Comparison of ENCODE assay signal across 8 cellular contexts in genomic region chr6:151240036-151240685, GRCh38. TPM values are rescaled to one million over a fixed set of nuclear protein-coding genes. Genes with fewer than 3 reads are reported as not detected.
A peak's percentile ranks its signal among the peaks of the same experiment; 100 is the strongest.
DNase-seq lines count a peak whose midpoint lies in the region; ATAC-seq and TF ChIP-seq lines count a peak whose summit lies in the region.

No MANE protein-coding gene starts in this region.

- DNase-seq in BJ (ENCODE audit: low read depth): no peak
- DNase-seq in kidney tubule cell (ENCODE audit: low spot score): peak; percentile 80
- DNase-seq in stimulated activated CD4-positive, alpha-beta T cell treated with anti-CD3 and anti-CD28 coated beads, Interleukin-12 subunit alpha, Interleukin-12 subunit beta, amount 100 ng/mL, for 4 hours: peak; percentile 12
- DNase-seq in activated CD4-positive, CD25-positive, alpha-beta regulatory T cell (lab: John Stamatoyannopoulos, UW): no peak

- CTCF ChIA-PET in BJ (lab: Yijun Ruan, JAX): interaction anchor here (0.9 to 3.5 kb wide), 3 partner anchors 14 to 84 kb away, joined by 3 to 18 read pairs (median 3); no protein-coding TSS in a partner anchor

- peak overlapping the region; percentile 87 for H3K27ac ChIP-seq in cingulate gyrus (ENCODE audit: low read depth, low read length)

- H3K36me3 ChIP-seq in BJ (ENCODE audit: control insufficient read depth, insufficient read depth, low read length): no peaks in the 10 kb centered on the region

- TF ChIP-seq CTCF in BJ (IDR thresholded peaks at IDR 0.05; ENCODE audit: insufficient read depth, low read depth, low read length): no peak

- no peaks in the 10 kb centered on the region; the same call in 1 of the 2 replicates for H3K27me3 ChIP-seq in BJ (ENCODE audit: control insufficient read depth, insufficient read depth, low read length)

- ATAC-seq in HG02884 (IDR thresholded peaks at IDR 0.05; ENCODE audit: unreplicated experiment) (peak; percentile 70), SK-N-SH treated with all-trans-retinoic acid at 6 μM for 48 hours (peak; percentile 82), GM21825 (IDR thresholded peaks at IDR 0.05; ENCODE audit: unreplicated experiment) (no peak)

- peak overlapping the region; percentile 88 for H3K4me3 ChIP-seq in BJ (ENCODE audit: low read depth, low read length)

- POLR2A ChIA-PET in BJ (lab: Charles Lee): interaction anchor here (0.6 to 0.9 kb wide), 3 partner anchors 77 to 139 kb away, joined by 3 to 10 read pairs (median 5); no protein-coding TSS in a partner anchor

TF ChIP-seq in SK-N-SH treated with all-trans-retinoic acid at 6 μM for 48 hours, 23 proteins besides CTCF, POLR2A, EP300 and RAD21:
- no peak for TF ChIP-seq ZFP3 (CRISPR knock-in tag; IDR thresholded peaks at IDR 0.05)
- no peak for TF ChIP-seq TOX (CRISPR knock-in tag; IDR thresholded peaks at IDR 0.05; ENCODE audit: borderline replicate concordance)
- TF ChIP-seq ZC3H10 (CRISPR knock-in tag; IDR thresholded peaks at IDR 0.05): no peak
- TF ChIP-seq POU6F1 (CRISPR knock-in tag; IDR thresholded peaks at IDR 0.05; ENCODE audit: borderline replicate concordance, low read depth): no peak
- no peak for TF ChIP-seq OSR1 (CRISPR knock-in tag; IDR thresholded peaks at IDR 0.05)
- no peak for TF ChIP-seq ESRRG (CRISPR knock-in tag; IDR thresholded peaks at IDR 0.05)
- TF ChIP-seq, protein P1, sequence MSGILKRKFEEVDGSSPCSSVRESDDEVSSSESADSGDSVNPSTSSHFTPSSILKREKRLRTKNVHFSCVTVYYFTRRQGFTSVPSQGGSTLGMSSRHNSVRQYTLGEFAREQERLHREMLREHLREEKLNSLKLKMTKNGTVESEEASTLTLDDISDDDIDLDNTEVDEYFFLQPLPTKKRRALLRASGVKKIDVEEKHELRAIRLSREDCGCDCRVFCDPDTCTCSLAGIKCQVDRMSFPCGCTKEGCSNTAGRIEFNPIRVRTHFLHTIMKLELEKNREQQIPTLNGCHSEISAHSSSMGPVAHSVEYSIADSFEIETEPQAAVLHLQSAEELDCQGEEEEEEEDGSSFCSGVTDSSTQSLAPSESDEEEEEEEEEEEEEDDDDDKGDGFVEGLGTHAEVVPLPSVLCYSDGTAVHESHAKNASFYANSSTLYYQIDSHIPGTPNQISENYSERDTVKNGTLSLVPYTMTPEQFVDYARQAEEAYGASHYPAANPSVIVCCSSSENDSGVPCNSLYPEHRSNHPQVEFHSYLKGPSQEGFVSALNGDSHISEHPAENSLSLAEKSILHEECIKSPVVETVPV (CRISPR knock-in tag; IDR thresholded peaks at IDR 0.05): no peak
- no peak for TF ChIP-seq ZNF565 (CRISPR knock-in tag; conservative IDR thresholded peaks at IDR 0.05; ENCODE audit: low read depth)
- TF ChIP-seq SNAI2 (CRISPR knock-in tag; IDR thresholded peaks at IDR 0.05): no peak
- no peak for TF ChIP-seq CREB5 (CRISPR knock-in tag; IDR thresholded peaks at IDR 0.05; ENCODE audit: low read depth)
- TF ChIP-seq ZNF70 (CRISPR knock-in tag; IDR thresholded peaks at IDR 0.05): no peak
- no peak for TF ChIP-seq ZNF8 (CRISPR knock-in tag; IDR thresholded peaks at IDR 0.05)
- TF ChIP-seq, protein P2, sequence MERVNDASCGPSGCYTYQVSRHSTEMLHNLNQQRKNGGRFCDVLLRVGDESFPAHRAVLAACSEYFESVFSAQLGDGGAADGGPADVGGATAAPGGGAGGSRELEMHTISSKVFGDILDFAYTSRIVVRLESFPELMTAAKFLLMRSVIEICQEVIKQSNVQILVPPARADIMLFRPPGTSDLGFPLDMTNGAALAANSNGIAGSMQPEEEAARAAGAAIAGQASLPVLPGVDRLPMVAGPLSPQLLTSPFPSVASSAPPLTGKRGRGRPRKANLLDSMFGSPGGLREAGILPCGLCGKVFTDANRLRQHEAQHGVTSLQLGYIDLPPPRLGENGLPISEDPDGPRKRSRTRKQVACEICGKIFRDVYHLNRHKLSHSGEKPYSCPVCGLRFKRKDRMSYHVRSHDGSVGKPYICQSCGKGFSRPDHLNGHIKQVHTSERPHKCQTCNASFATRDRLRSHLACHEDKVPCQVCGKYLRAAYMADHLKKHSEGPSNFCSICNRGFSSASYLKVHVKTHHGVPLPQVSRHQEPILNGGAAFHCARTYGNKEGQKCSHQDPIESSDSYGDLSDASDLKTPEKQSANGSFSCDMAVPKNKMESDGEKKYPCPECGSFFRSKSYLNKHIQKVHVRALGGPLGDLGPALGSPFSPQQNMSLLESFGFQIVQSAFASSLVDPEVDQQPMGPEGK (CRISPR knock-in tag; IDR thresholded peaks at IDR 0.05; ENCODE audit: borderline replicate concordance): no peak
- TF ChIP-seq ARNTL (CRISPR knock-in tag; IDR thresholded peaks at IDR 0.05; ENCODE audit: borderline replicate concordance, low read depth): no peak
- TF ChIP-seq PPARA (CRISPR knock-in tag; IDR thresholded peaks at IDR 0.05; ENCODE audit: borderline replicate concordance): no peak
- TF ChIP-seq RARB (CRISPR knock-in tag; IDR thresholded peaks at IDR 0.05): no peak
- TF ChIP-seq GLIS3 (CRISPR knock-in tag; IDR thresholded peaks at IDR 0.05): no peak
- TF ChIP-seq, protein P3, sequence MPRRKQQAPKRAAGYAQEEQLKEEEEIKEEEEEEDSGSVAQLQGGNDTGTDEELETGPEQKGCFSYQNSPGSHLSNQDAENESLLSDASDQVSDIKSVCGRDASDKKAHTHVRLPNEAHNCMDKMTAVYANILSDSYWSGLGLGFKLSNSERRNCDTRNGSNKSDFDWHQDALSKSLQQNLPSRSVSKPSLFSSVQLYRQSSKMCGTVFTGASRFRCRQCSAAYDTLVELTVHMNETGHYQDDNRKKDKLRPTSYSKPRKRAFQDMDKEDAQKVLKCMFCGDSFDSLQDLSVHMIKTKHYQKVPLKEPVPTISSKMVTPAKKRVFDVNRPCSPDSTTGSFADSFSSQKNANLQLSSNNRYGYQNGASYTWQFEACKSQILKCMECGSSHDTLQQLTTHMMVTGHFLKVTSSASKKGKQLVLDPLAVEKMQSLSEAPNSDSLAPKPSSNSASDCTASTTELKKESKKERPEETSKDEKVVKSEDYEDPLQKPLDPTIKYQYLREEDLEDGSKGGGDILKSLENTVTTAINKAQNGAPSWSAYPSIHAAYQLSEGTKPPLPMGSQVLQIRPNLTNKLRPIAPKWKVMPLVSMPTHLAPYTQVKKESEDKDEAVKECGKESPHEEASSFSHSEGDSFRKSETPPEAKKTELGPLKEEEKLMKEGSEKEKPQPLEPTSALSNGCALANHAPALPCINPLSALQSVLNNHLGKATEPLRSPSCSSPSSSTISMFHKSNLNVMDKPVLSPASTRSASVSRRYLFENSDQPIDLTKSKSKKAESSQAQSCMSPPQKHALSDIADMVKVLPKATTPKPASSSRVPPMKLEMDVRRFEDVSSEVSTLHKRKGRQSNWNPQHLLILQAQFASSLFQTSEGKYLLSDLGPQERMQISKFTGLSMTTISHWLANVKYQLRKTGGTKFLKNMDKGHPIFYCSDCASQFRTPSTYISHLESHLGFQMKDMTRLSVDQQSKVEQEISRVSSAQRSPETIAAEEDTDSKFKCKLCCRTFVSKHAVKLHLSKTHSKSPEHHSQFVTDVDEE (CRISPR knock-in tag; IDR thresholded peaks at IDR 0.05): no peak
- TF ChIP-seq CSDC2 (CRISPR knock-in tag; IDR thresholded peaks at IDR 0.05): no peak
TF ChIP-seq in SK-N-SH treated with all-trans-retinoic acid at 6 μM for 48 hours: peak in this region for 0.

RNA-seq across cellular contexts. Expression of gene AKAP12, which starts 0.4 kb away (rescaled TPM):
- 27.7 and 33.7 TPM in 2 replicates for polyA plus RNA-seq in BJ (2011; rRNA removed)
- polyA minus RNA-seq in BJ (2011; rRNA and poly(A)+ RNA removed): 14.1 and 19.3 TPM in 2 replicates

Comparison
In these comparisons a context has a peak if more than half of its experiments do, and no peak if none do; other contexts are left out.
1. DNase-seq: peak in kidney tubule cell (single experiment) and stimulated activated CD4-positive, alpha-beta T cell treated with anti-CD3 and anti-CD28 coated beads, Interleukin-12 subunit alpha, Interleukin-12 subunit beta, amount 100 ng/mL, for 4 hours (single experiment); none in BJ (single experiment) and activated CD4-positive, CD25-positive, alpha-beta regulatory T cell (0 of 4).